In the genomic region with DNA sequence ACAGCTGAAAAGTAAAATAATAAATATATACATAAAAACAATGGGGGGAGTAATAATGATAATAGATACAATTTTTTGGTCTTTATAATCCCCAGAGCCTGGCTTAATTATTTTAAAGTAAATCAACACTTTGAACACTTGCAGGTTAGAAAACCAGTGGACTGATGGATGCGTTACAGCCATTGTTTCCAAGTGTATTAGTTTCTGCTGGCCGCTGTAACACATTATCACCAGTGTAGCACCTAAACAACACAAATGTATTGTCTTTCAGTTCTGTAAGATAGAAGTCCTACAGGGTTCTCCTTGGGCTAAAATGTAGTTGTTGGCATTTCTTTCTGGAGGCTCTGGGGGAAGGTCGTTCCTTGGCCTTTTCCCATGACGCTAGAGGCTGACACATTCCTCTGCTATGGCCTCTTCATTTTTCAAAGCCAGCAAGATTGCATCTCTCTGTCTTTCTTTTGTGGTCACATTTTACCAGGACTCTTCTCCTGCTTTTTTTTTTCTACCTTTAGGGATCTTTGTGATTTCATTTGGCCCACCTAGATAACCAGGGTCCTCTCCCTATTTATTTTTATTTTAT, we compare ENCODE assay signal across 25 cellular contexts.
"Had no signal": no experiment of that assay in that cellular context is flagged by ENCODE, and none has a peak within 500 bp of the region (broad histone marks: within the 10 kb centered on the region; RNA-seq: fewer than 3 reads in every experiment).

No MANE protein-coding gene starts in this region.

- H3K9me3 ChIP-seq: esophagus squamous epithelium, heart right ventricle, left lung, suprapubic skin, transverse colon had no signal

- H3K36me3 ChIP-seq: esophagus squamous epithelium, heart right ventricle, left lung, neural progenitor cell, suprapubic skin, transverse colon had no signal

- H3K27me3 ChIP-seq: esophagus squamous epithelium, heart right ventricle, left lung, neural progenitor cell, suprapubic skin, transverse colon had no signal

- H3K4me1 ChIP-seq: heart right ventricle, left lung, neural progenitor cell, parathyroid adenoma, transverse colon had no signal

- H3K27ac ChIP-seq: coronary artery, esophagus squamous epithelium, heart right ventricle, left lung, neural progenitor cell, parathyroid adenoma, suprapubic skin, transverse colon had no signal

- H2AFZ ChIP-seq: neural progenitor cell, parathyroid adenoma had no signal

- H3K4me3 ChIP-seq: coronary artery, esophagus squamous epithelium, heart right ventricle, left lung, neural progenitor cell, smooth muscle cell, suprapubic skin, transverse colon had no signal

- DNase-seq: dermis blood vessel endothelial cell; effector memory CD4-positive, alpha-beta T cell; esophagus squamous epithelium; foreskin melanocyte; glutamatergic neuron; heart right ventricle; hippocampal formation; left cardiac atrium; left lung; mesendoderm; midbrain; naive thymus-derived CD4-positive, alpha-beta T cell; stimulated activated CD4-positive, alpha-beta T cell treated with anti-CD3 and anti-CD28 coated beads, Interleukin-12 subunit alpha, Interleukin-12 subunit beta, amount 100 ng/mL, for 4 hours; stimulated activated CD4-positive, alpha-beta T cell treated with anti-CD3 and anti-CD28 coated beads, Interleukin-1b, Interleukin-23, amount 100 ng/mL, for 48 hours; stimulated activated CD4-positive, alpha-beta T cell treated with anti-CD3 and anti-CD28 coated beads, Interleukin-4, amount 100 ng/mL, for 1 hour; stimulated activated CD8-positive, alpha-beta memory T cell treated with anti-CD3 and anti-CD28 coated beads, Interleukin-4, amount 100 ng/mL, for 48 hours; stimulated activated naive CD4-positive, alpha-beta T cell; stimulated activated naive CD8-positive, alpha-beta T cell treated with anti-CD3 and anti-CD28 coated beads, Interleukin-15, amount 100 ng/mL, for 72 hours; transverse colon had no signal

- ATAC-seq: heart right ventricle; left cardiac atrium; left lung; naive thymus-derived CD4-positive, alpha-beta T cell; sciatic nerve; stimulated activated naive CD8-positive, alpha-beta T cell treated with anti-CD3 and anti-CD28 coated beads, Interleukin-15, amount 100 ng/mL, for 72 hours had no signal

- H3K9ac ChIP-seq: neural progenitor cell, parathyroid adenoma had no signal

- H3K4me2 ChIP-seq: neural progenitor cell, smooth muscle cell had no signal
